ENCODE assay signal across 12 cellular contexts in genomic region chr17:72931163-72931562, GRCh38.
A peak's percentile ranks its signal among the peaks of the same experiment; 100 is the strongest.
DNase-seq lines count a peak whose midpoint lies in the region; ATAC-seq and TF ChIP-seq lines count a peak whose summit lies in the region.
"Had no signal": no experiment of that assay in that cellular context is flagged by ENCODE, and none has a peak within 500 bp of the region (broad histone marks: within the 10 kb centered on the region; RNA-seq: fewer than 3 reads in every experiment).

No MANE protein-coding gene starts in this region.

- intact Hi-C loops in activated naive CD4-positive, alpha-beta T cell treated with anti-CD3 and anti-CD28 coated beads for 36 hours (cut with micrococcal nuclease): no loop called here

- no peak overlapping the region for H3K4me3 Mint-ChIP-seq in activated naive CD4-positive, alpha-beta T cell treated with anti-CD3 and anti-CD28 coated beads for 36 hours
- no peak overlapping the region for H3K4me3 Mint-ChIP-seq in activated naive CD4-positive, alpha-beta T cell treated with anti-CD3 and anti-CD28 coated beads, Interleukin-2, amount 10 ng/mL, durations not matched to agents 7 days and 5 days
- H3K4me3 Mint-ChIP-seq in immature natural killer cell: no peak overlapping the region
- H3K4me3 Mint-ChIP-seq: CD14-positive monocyte had no signal

- peak; percentile 25 for DNase-seq in activated naive CD4-positive, alpha-beta T cell treated with anti-CD3 and anti-CD28 coated beads for 36 hours
- DNase-seq in activated naive CD4-positive, alpha-beta T cell (lab: John Stamatoyannopoulos, UW): no peak
- DNase-seq in activated naive CD4-positive, alpha-beta T cell treated with anti-CD3 and anti-CD28 coated beads, Interleukin-2, amount 10 ng/mL, durations not matched to agents 7 days and 5 days: peak; percentile 33
- DNase-seq in immature natural killer cell: no peak
- DNase-seq in RWPE1 (ENCODE audit: low spot score): no peak
- DNase-seq: activated CD8-positive, alpha-beta memory T cell treated with anti-CD3 and anti-CD28 coated beads, Interleukin-2, amount 50 U/mL, for 48 hours; heart right ventricle; testis had no signal

- no peaks in the 10 kb centered on the region for H3K36me3 Mint-ChIP-seq in activated naive CD4-positive, alpha-beta T cell treated with anti-CD3 and anti-CD28 coated beads for 36 hours (ENCODE audit: low read depth)
- H3K36me3 Mint-ChIP-seq in activated naive CD4-positive, alpha-beta T cell treated with anti-CD3 and anti-CD28 coated beads, Interleukin-2, amount 10 ng/mL, durations not matched to agents 7 days and 5 days: no peaks in the 10 kb centered on the region
- H3K36me3 Mint-ChIP-seq in immature natural killer cell: peaks cover 0 to 4% (median 4%) of the 10 kb centered on the region in 3 donors

- peak overlapping the region; percentile 44 for H3K27ac ChIP-seq in temporal lobe (ENCODE audit: low read depth, low read length)
- H3K27ac ChIP-seq in RWPE1: no peak overlapping the region
- H3K27ac ChIP-seq: heart right ventricle, testis had no signal

- TF ChIP-seq CTCF in RWPE1 (conservative IDR thresholded peaks at IDR 0.05; ENCODE audit: low read depth): no peak

- peaks cover 20% of the 10 kb centered on the region for H3K4me1 Mint-ChIP-seq in activated naive CD4-positive, alpha-beta T cell treated with anti-CD3 and anti-CD28 coated beads for 36 hours (ENCODE audit: low read depth)
- peaks cover 18% of the 10 kb centered on the region for H3K4me1 Mint-ChIP-seq in activated naive CD4-positive, alpha-beta T cell treated with anti-CD3 and anti-CD28 coated beads, Interleukin-2, amount 10 ng/mL, durations not matched to agents 7 days and 5 days
- H3K4me1 Mint-ChIP-seq in immature natural killer cell: peaks cover 14 to 18% of the 10 kb centered on the region in 2 donors

- no peaks in the 10 kb centered on the region for H3K27me3 Mint-ChIP-seq in activated naive CD4-positive, alpha-beta T cell treated with anti-CD3 and anti-CD28 coated beads for 36 hours (ENCODE audit: low read depth)
- no peaks in the 10 kb centered on the region for H3K27me3 Mint-ChIP-seq in activated naive CD4-positive, alpha-beta T cell treated with anti-CD3 and anti-CD28 coated beads, Interleukin-2, amount 10 ng/mL, durations not matched to agents 7 days and 5 days
- H3K27me3 Mint-ChIP-seq in immature natural killer cell (ENCODE audit: low read depth in 3 of 3): peaks cover 0 to 4% (median 0%) of the 10 kb centered on the region in 3 donors

- H3K27ac Mint-ChIP-seq in activated naive CD4-positive, alpha-beta T cell treated with anti-CD3 and anti-CD28 coated beads for 36 hours: no peak overlapping the region
- H3K27ac Mint-ChIP-seq in activated naive CD4-positive, alpha-beta T cell treated with anti-CD3 and anti-CD28 coated beads, Interleukin-2, amount 10 ng/mL, durations not matched to agents 7 days and 5 days: no peak overlapping the region
- peak overlapping the region in 3 of 6 donors; percentile 36 to 56 (median 39) for H3K27ac Mint-ChIP-seq in immature natural killer cell

- ATAC-seq in HG02870 (IDR thresholded peaks at IDR 0.05; ENCODE audit: unreplicated experiment): peak; percentile 93
- no peak for ATAC-seq in HG02973 (IDR thresholded peaks at IDR 0.05; ENCODE audit: unreplicated experiment)
- ATAC-seq: heart right ventricle had no signal

- H3K9me3 Mint-ChIP-seq in activated naive CD4-positive, alpha-beta T cell treated with anti-CD3 and anti-CD28 coated beads for 36 hours: no peaks in the 10 kb centered on the region
- H3K9me3 Mint-ChIP-seq in activated naive CD4-positive, alpha-beta T cell treated with anti-CD3 and anti-CD28 coated beads, Interleukin-2, amount 10 ng/mL, durations not matched to agents 7 days and 5 days: no peaks in the 10 kb centered on the region
- no peaks in the 10 kb centered on the region for H3K9me3 Mint-ChIP-seq in immature natural killer cell
- H3K9me3 Mint-ChIP-seq: CD14-positive monocyte had no signal

- POLR2A ChIA-PET in RWPE1 (lab: Yijun Ruan, JAX; ENCODE audit: low non-redundant PET): no interaction called here

- CTCF ChIA-PET in activated naive CD4-positive, alpha-beta T cell treated with anti-CD3 and anti-CD28 coated beads for 36 hours (lab: Charles Lee): no interaction called here
- CTCF ChIA-PET in activated naive CD4-positive, alpha-beta T cell treated with anti-CD3 and anti-CD28 coated beads, Interleukin-2, amount 10 ng/mL, durations not matched to agents 7 days and 5 days (lab: Charles Lee): interaction anchor here (0.7 kb wide), 1 partner anchor 9 kb away, joined by 3 read pairs; no protein-coding TSS in a partner anchor
- CTCF ChIA-PET in RWPE1 (lab: Yijun Ruan, JAX): interaction anchor here (0.6 kb wide), 1 partner anchor 64 kb away, joined by 4 read pairs; no protein-coding TSS in a partner anchor

Comparison
In these comparisons a context has a peak if more than half of its experiments do, and no peak if none do; other contexts are left out.
1. DNase-seq: peak in activated naive CD4-positive, alpha-beta T cell treated with anti-CD3 and anti-CD28 coated beads for 36 hours (single experiment) and activated naive CD4-positive, alpha-beta T cell treated with anti-CD3 and anti-CD28 coated beads, Interleukin-2, amount 10 ng/mL, durations not matched to agents 7 days and 5 days (single experiment); none in activated naive CD4-positive, alpha-beta T cell (0 of 4), immature natural killer cell (0 of 3) and RWPE1 (single experiment).